In the genomic region with DNA sequence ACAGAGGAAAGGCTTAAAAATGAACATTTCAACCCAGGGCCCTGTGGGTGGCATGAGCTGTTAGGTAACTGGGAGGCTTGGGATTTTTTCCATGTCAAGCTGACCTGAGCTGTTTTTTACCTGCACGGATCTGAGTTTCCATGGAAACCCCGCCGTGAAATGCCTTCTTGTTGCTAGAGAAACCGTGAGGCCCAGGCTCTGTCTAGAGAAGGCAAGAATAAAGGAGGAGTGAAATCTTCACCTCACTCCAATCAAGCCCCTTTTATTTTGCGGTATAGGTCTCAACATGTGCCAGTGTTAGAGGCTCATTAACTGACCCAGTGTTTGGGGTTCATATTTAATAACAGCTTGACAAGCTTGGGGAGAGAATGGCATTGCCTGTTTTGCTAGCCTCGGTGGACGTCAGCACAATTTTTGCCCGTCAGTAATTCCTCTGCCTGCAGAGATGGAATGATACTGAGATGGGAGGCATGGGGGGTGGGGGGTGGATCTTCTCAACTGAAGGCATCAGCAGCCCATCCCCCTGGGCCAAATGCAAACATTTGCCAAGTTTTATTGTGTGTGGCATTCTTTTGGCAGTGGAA, we compare ENCODE assay signal across 9 cellular contexts. TPM values are rescaled to one million over a fixed set of nuclear protein-coding genes. Genes with fewer than 3 reads are reported as not detected.
DNase-seq lines count a peak whose midpoint lies in the region; ATAC-seq and TF ChIP-seq lines count a peak whose summit lies in the region.
"Had no signal": no experiment of that assay in that cellular context is flagged by ENCODE, and none has a peak within 500 bp of the region (broad histone marks: within the 10 kb centered on the region; RNA-seq: fewer than 3 reads in every experiment).

No MANE protein-coding gene starts in this region.

- peak overlapping the region; percentile 37 for H3K27ac ChIP-seq in lower lobe of right lung
- H3K27ac ChIP-seq: 22Rv1 had no signal

- H3K9me3 ChIP-seq in lower lobe of right lung, result no peaks in the 10 kb centered on the region

- no peaks in the 10 kb centered on the region for H3K36me3 ChIP-seq in lower lobe of right lung

- H3K4me1 ChIP-seq in lower lobe of right lung, result peaks cover 36% of the 10 kb centered on the region

- TF ChIP-seq CTCF in lower lobe of right lung (IDR thresholded peaks at IDR 0.05), result no peak

- ATAC-seq in lower lobe of right lung (peak; percentile 31 to 37), HG03196 (IDR thresholded peaks at IDR 0.05; ENCODE audit: unreplicated experiment) (no peak), HG02852 (IDR thresholded peaks at IDR 0.05; ENCODE audit: unreplicated experiment) (no peak)

- DNase-seq in DMS 273 (lab: John Stamatoyannopoulos, UW; ENCODE audit: unreplicated experiment) (peak; percentile 47), DMS 273 treated with DMSO at 0.1 percent for 48 hours (lab: John Stamatoyannopoulos, UW) (no peak), cerebellar nuclear complex (lab: John Stamatoyannopoulos, UW) (peak; percentile 71 to 74), lower lobe of right lung (no peak), superior temporal gyrus (ENCODE audit: extremely low spot score) (peak; percentile 54), T1000 (lab: John Stamatoyannopoulos, UW) (no peak)

- H3K27me3 ChIP-seq in lower lobe of right lung (ENCODE audit: low read depth), result no peaks in the 10 kb centered on the region

- H3K4me3 ChIP-seq in lower lobe of right lung, result no peak overlapping the region

- intact Hi-C loops in lower lobe of right lung (cut with DNase I), result no loop called here

RNA-seq across cellular contexts. Expression of gene PDCD4, which starts 48.9 kb away (rescaled TPM):
- 74.2 TPM for total RNA-seq in lower lobe of right lung

Comparison
In these comparisons a context has a peak if more than half of its experiments do, and no peak if none do; other contexts are left out.
1. DNase-seq: peak in DMS 273 (single experiment), cerebellar nuclear complex (2 of 2) and superior temporal gyrus (single experiment); none in DMS 273 treated with DMSO at 0.1 percent for 48 hours (single experiment), lower lobe of right lung (single experiment) and T1000 (single experiment).
2. ATAC-seq: peak in lower lobe of right lung (2 of 2); none in HG03196 (single experiment) and HG02852 (single experiment).